Comparison of ENCODE assay signal across 7 cellular contexts in genomic region chr15:64225804-64226203, GRCh38.
"Had no signal": no experiment of that assay in that cellular context is flagged by ENCODE, and none has a peak within 500 bp of the region (broad histone marks: within the 10 kb centered on the region; RNA-seq: fewer than 3 reads in every experiment).

No MANE protein-coding gene starts in this region.

- DNase-seq: IMR-90, KBM-7, KG1 had no signal

- H3K27me3 Mint-ChIP-seq: IgD-negative memory B cell had no signal

- FAIRE-seq: HTR-8/SVneo, K562 had no signal

- H3K27ac Mint-ChIP-seq: IgD-negative memory B cell had no signal

- H3K4me3 ChIP-seq: K562 had no signal

- H3K27ac ChIP-seq: HL-60 had no signal

- H3K4me3 Mint-ChIP-seq: IgD-negative memory B cell had no signal
